In genomic region chr6:15578716-15579391, GRCh38 we compare ENCODE assay signal across 21 cellular contexts.
"Had no signal": no experiment of that assay in that cellular context is flagged by ENCODE, and none has a peak within 500 bp of the region (broad histone marks: within the 10 kb centered on the region; RNA-seq: fewer than 3 reads in every experiment).

No MANE protein-coding gene starts in this region.

- DNase-seq: effector CD8-positive, alpha-beta T cell; endodermal cell; gastrocnemius medialis; natural killer cell; occipital lobe; ovary; posterior cingulate gyrus; psoas muscle; right cardiac atrium; spleen; stimulated activated CD4-positive, alpha-beta T cell treated with anti-CD3 and anti-CD28 coated beads, Interleukin-4, amount 100 ng/mL, for 4 hours had no signal

- ATAC-seq: gastrocnemius medialis; natural killer cell; psoas muscle; right cardiac atrium; stimulated activated memory B cell treated with anti-CD40 and anti-IgM and Interleukin-4, amounts not matched to agents 10 μg/mL and 1 μg/mL and 100 μg/mL, for 72 hours had no signal

- H3K9me3 ChIP-seq: gastrocnemius medialis, ovary, psoas muscle, spleen, thoracic aorta, tibial nerve, upper lobe of left lung had no signal

- H3K4me1 ChIP-seq: psoas muscle had no signal

- H3K27ac Mint-ChIP-seq: dendritic cell treated with granulocyte-macrophage colony-stimulating factor and Interleukin-4, amounts not matched to agents 40 ng/mL and 50 ng/mL, for 4 days; endodermal cell; memory B cell; natural killer cell; stimulated activated memory B cell treated with anti-CD40 and anti-IgM and Interleukin-4, amounts not matched to agents 10 μg/mL and 1 μg/mL and 100 μg/mL, for 72 hours; stimulated activated naive CD8-positive, alpha-beta T cell treated with anti-CD3 and anti-CD28 coated beads, Interleukin-15, Interleukin-2, amounts not matched to agents 100 ng/mL and 50 ng/mL, for 24 hours had no signal

- H3K9me3 Mint-ChIP-seq: dendritic cell treated with granulocyte-macrophage colony-stimulating factor and Interleukin-4, amounts not matched to agents 40 ng/mL and 50 ng/mL, for 4 days; endodermal cell; memory B cell; natural killer cell; stimulated activated memory B cell treated with anti-CD40 and anti-IgM and Interleukin-4, amounts not matched to agents 10 μg/mL and 1 μg/mL and 100 μg/mL, for 72 hours; stimulated activated naive CD8-positive, alpha-beta T cell treated with anti-CD3 and anti-CD28 coated beads, Interleukin-15, Interleukin-2, amounts not matched to agents 100 ng/mL and 50 ng/mL, for 24 hours had no signal

- H3K27me3 ChIP-seq: gastrocnemius medialis, ovary, spleen, tibial nerve, upper lobe of left lung had no signal

- H3K4me3 ChIP-seq: gastrocnemius medialis, lung, ovary, psoas muscle, skin epidermis, spleen, thoracic aorta, tibial nerve, upper lobe of left lung had no signal

- H3K4me3 Mint-ChIP-seq: dendritic cell treated with granulocyte-macrophage colony-stimulating factor and Interleukin-4, amounts not matched to agents 40 ng/mL and 50 ng/mL, for 4 days; endodermal cell; memory B cell; natural killer cell; stimulated activated memory B cell treated with anti-CD40 and anti-IgM and Interleukin-4, amounts not matched to agents 10 μg/mL and 1 μg/mL and 100 μg/mL, for 72 hours; stimulated activated naive CD8-positive, alpha-beta T cell treated with anti-CD3 and anti-CD28 coated beads, Interleukin-15, Interleukin-2, amounts not matched to agents 100 ng/mL and 50 ng/mL, for 24 hours had no signal

- H3K27me3 Mint-ChIP-seq: dendritic cell treated with granulocyte-macrophage colony-stimulating factor and Interleukin-4, amounts not matched to agents 40 ng/mL and 50 ng/mL, for 4 days; memory B cell; stimulated activated memory B cell treated with anti-CD40 and anti-IgM and Interleukin-4, amounts not matched to agents 10 μg/mL and 1 μg/mL and 100 μg/mL, for 72 hours; stimulated activated naive CD8-positive, alpha-beta T cell treated with anti-CD3 and anti-CD28 coated beads, Interleukin-15, Interleukin-2, amounts not matched to agents 100 ng/mL and 50 ng/mL, for 24 hours had no signal

- H3K27ac ChIP-seq: epithelial cell of prostate, gastrocnemius medialis, ovary, psoas muscle, spleen, thoracic aorta, tibial nerve, upper lobe of left lung had no signal

- H3K36me3 ChIP-seq: gastrocnemius medialis, ovary, thoracic aorta, tibial nerve, upper lobe of left lung had no signal

- H3K36me3 Mint-ChIP-seq: natural killer cell had no signal
